In genomic region chr1:29121516-29121937, GRCh38 we compare ENCODE assay signal across 9 cellular contexts. TPM values are rescaled to one million over a fixed set of nuclear protein-coding genes. Genes with fewer than 3 reads are reported as not detected.
DNase-seq lines count a peak whose midpoint lies in the region; ATAC-seq and TF ChIP-seq lines count a peak whose summit lies in the region.
"Had no signal": no experiment of that assay in that cellular context is flagged by ENCODE, and none has a peak within 500 bp of the region (broad histone marks: within the 10 kb centered on the region; RNA-seq: fewer than 3 reads in every experiment).

No MANE protein-coding gene starts in this region.

- H2BK12ac ChIP-seq in mesenchymal stem cell (ENCODE audit: low read length in 2 of 2) = no peak overlapping the region

- no peak overlapping the region for H3K14ac ChIP-seq in mesenchymal stem cell (ENCODE audit: low read length in 2 of 2)

- TF ChIP-seq POLR2A in heart left ventricle (IDR thresholded peaks at IDR 0.05) = no peak

- intact Hi-C loops in heart left ventricle (cut with DNase I) (loop anchor here in 6 of 10 donors (5.0 to 10.0 kb wide), 6 partner anchors 53 to 347 kb away; partner anchors contain the start of gene SRSF4 (in 2 of the 6)), cardiac septum (cut with DNase I) (no loop called here), upper lobe of right lung (cut with DNase I) (no loop called here)

- H2BK5ac ChIP-seq in mesenchymal stem cell (ENCODE audit: low read depth, low read length, poor library complexity, severe bottlenecking) = no peak overlapping the region

- peaks cover 0 to 21% (median 3%) of the 10 kb centered on the region in 9 donors for H3K36me3 ChIP-seq in heart left ventricle
- peaks cover 16 to 19% of the 10 kb centered on the region in 2 experiments for H3K36me3 ChIP-seq in mesenchymal stem cell (ENCODE audit: control insufficient read depth in 1 of 2, insufficient read depth in 2 of 2, low read depth in 1 of 2, low read length in 2 of 2)
- H3K36me3 ChIP-seq in upper lobe of right lung = peaks cover 7% of the 10 kb centered on the region

- H3K4me1 ChIP-seq in heart left ventricle = peaks cover 0 to 40% (median 18%) of the 10 kb centered on the region in 12 donors
- H3K4me1 ChIP-seq in mesenchymal stem cell (ENCODE audit: control insufficient read depth, insufficient read depth, low read depth, low read length) = peaks cover 29% of the 10 kb centered on the region
- peaks cover 18% of the 10 kb centered on the region for H3K4me1 ChIP-seq in upper lobe of right lung

- H3K27me3 ChIP-seq in heart left ventricle = peaks cover 0 to 53% (median 18%) of the 10 kb centered on the region in 9 donors
- no peaks in the 10 kb centered on the region for H3K27me3 ChIP-seq in mesenchymal stem cell (ENCODE audit: control insufficient read depth in 1 of 2, insufficient read depth in 1 of 2, low read length in 2 of 2)
- peaks cover 16% of the 10 kb centered on the region for H3K27me3 ChIP-seq in upper lobe of right lung

- no peaks in the 10 kb centered on the region for H3K9me3 ChIP-seq in heart left ventricle
- no peaks in the 10 kb centered on the region for H3K9me3 ChIP-seq in mesenchymal stem cell (ENCODE audit: control insufficient read depth, low read length)
- no peaks in the 10 kb centered on the region for H3K9me3 ChIP-seq in upper lobe of right lung

- H2BK120ac ChIP-seq in mesenchymal stem cell (ENCODE audit: low read depth, low read length) = no peak overlapping the region

- no peak overlapping the region for H3K4ac ChIP-seq in mesenchymal stem cell (ENCODE audit: low read depth in 1 of 2, low read length in 2 of 2)

- peaks cover 40% of the 10 kb centered on the region for H3K36me3 Mint-ChIP-seq in central memory CD8-positive, alpha-beta T cell (ENCODE audit: insufficient read depth)

- H3K4me2 ChIP-seq in mesenchymal stem cell (ENCODE audit: low read length, poor library complexity, severe bottlenecking) = peak overlapping the region; percentile 94

- DNase-seq in heart left ventricle = peak in 1 of 5 donors; percentile 32
- DNase-seq in cardiac septum (ENCODE audit: low spot score) = no peak
- DNase-seq in central memory CD8-positive, alpha-beta T cell (ENCODE audit: low spot score in 2 of 2) = no peak
- peak; percentile 11 for DNase-seq in mesenchymal stem cell
- DNase-seq in upper lobe of right lung = no peak
- no peak for DNase-seq in HCEC 1CT
- no peak for DNase-seq in 8988T
- DNase-seq in stimulated activated naive CD4-positive, alpha-beta T cell treated with Interleukin-2 at 50 U/mL for 16 hours (lab: John Stamatoyannopoulos, UW) = no peak
- DNase-seq: NCI-H526 treated with DMSO at 0.1 percent for 48 hours had no signal

- peak overlapping the region; percentile 13 for H2BK15ac ChIP-seq in mesenchymal stem cell (ENCODE audit: low read depth, poor library complexity, severe bottlenecking)

- peak overlapping the region; percentile 88 for H4K8ac ChIP-seq in mesenchymal stem cell (ENCODE audit: low read length)

- ATAC-seq in heart left ventricle = no peak
- peak; percentile 7 for ATAC-seq in central memory CD8-positive, alpha-beta T cell (replicated peaks; ENCODE audit: extremely low read depth, poor library complexity, severe bottlenecking)
- no peak for ATAC-seq in upper lobe of right lung

- H3K27me3 Mint-ChIP-seq in central memory CD8-positive, alpha-beta T cell = peaks cover 15% of the 10 kb centered on the region

- peak overlapping the region; percentile 56 to 90 (median 77) for H3K4me3 ChIP-seq in heart left ventricle
- peak overlapping the region; percentile 71 to 89 for H3K4me3 ChIP-seq in mesenchymal stem cell (ENCODE audit: insufficient read depth in 1 of 2, low read depth in 1 of 2, low read length in 2 of 2)
- H3K4me3 ChIP-seq in upper lobe of right lung = peak overlapping the region; percentile 63

- peak overlapping the region; percentile 96 for H3K9ac ChIP-seq in mesenchymal stem cell (ENCODE audit: low read length)

- no peak overlapping the region for H3K23ac ChIP-seq in mesenchymal stem cell (ENCODE audit: low read length in 2 of 2)

- H3K4me1 Mint-ChIP-seq in central memory CD8-positive, alpha-beta T cell = peaks cover 24% of the 10 kb centered on the region

- H4K91ac ChIP-seq in mesenchymal stem cell (ENCODE audit: low read length) = no peak overlapping the region

- H3K9me3 Mint-ChIP-seq in central memory CD8-positive, alpha-beta T cell = no peaks in the 10 kb centered on the region

- WGBS in heart left ventricle, 4 donors = 4 to 15% (median 9%) methylated on average over 9 to 59 of the region's 59 CpGs
- WGBS in mesenchymal stem cell = 8% methylated on average over 53 of the region's 59 CpGs

- no peak overlapping the region for H3K27ac Mint-ChIP-seq in central memory CD8-positive, alpha-beta T cell (ENCODE audit: low read depth)

- no peak overlapping the region for H2AK5ac ChIP-seq in mesenchymal stem cell (ENCODE audit: low read length, severe bottlenecking)

- H3K4me3 Mint-ChIP-seq in central memory CD8-positive, alpha-beta T cell = no peak overlapping the region

- H3K27ac ChIP-seq in heart left ventricle = peak overlapping the region in 10 of 12 donors; percentile 63 to 99 (median 94)
- H3K27ac ChIP-seq in mesenchymal stem cell (ENCODE audit: low read length, poor library complexity, severe bottlenecking) = no peak overlapping the region
- peak overlapping the region; percentile 79 for H3K27ac ChIP-seq in upper lobe of right lung

- H3K18ac ChIP-seq in mesenchymal stem cell (ENCODE audit: low read depth in 1 of 2, low read length in 2 of 2) = peak overlapping the region; percentile 27 to 46

- TF ChIP-seq CTCF in heart left ventricle (IDR thresholded peaks at IDR 0.05) (peak in 2 of 12 donors; percentile 2 to 4), upper lobe of right lung (IDR thresholded peaks at IDR 0.05) (no peak)

- H2AFZ ChIP-seq in mesenchymal stem cell (ENCODE audit: low read depth, low read length) = peak overlapping the region; percentile 60

- peaks cover 17% of the 10 kb centered on the region for H3K79me1 ChIP-seq in mesenchymal stem cell (replicated peaks; ENCODE audit: low read length, poor library complexity, severe bottlenecking)

RNA-seq across cellular contexts. Expression of gene TMEM200B, which starts 2.2 kb away (rescaled TPM):
- 1 to 10 TPM in 7 of 9 donors, under 1 TPM in 2; 0.83 to 3.5 (median 1.4) TPM for total RNA-seq in heart left ventricle
- polyA plus RNA-seq in heart left ventricle = 1 to 10 TPM; 1.5 to 1.9 TPM
- 2.1 TPM for total RNA-seq in cardiac septum
- 4.3 TPM for polyA plus RNA-seq in mesenchymal stem cell (2013, experiment 1 of 2)
- polyA plus RNA-seq in mesenchymal stem cell (2013, experiment 2 of 2) = 4.3 TPM
- 8.7 TPM for total RNA-seq in upper lobe of right lung

Comparison
In these comparisons a context has a peak if more than half of its experiments do, and no peak if none do; other contexts are left out.
1. intact Hi-C loops: an anchor here in heart left ventricle (5.0 to 10.0 kb wide); none called in cardiac septum and upper lobe of right lung.